10 cellular contexts compared by ENCODE assay signal in genomic region chr4:38154681-38155588, GRCh38.
DNase-seq lines count a peak whose midpoint lies in the region; ATAC-seq, FAIRE-seq and TF ChIP-seq lines count a peak whose summit lies in the region.
"Had no signal": no experiment of that assay in that cellular context is flagged by ENCODE, and none has a peak within 500 bp of the region (broad histone marks: within the 10 kb centered on the region; RNA-seq: fewer than 3 reads in every experiment).

No MANE protein-coding gene starts in this region.

- no peak for TF ChIP-seq RAD21 in HepG2 (CRISPR knock-in tag; IDR thresholded peaks at IDR 0.05)

- H3K4me1 ChIP-seq in right lobe of liver, result no peaks in the 10 kb centered on the region
- peaks cover 16% of the 10 kb centered on the region for H3K4me1 ChIP-seq in HepG2 (ENCODE audit: insufficient read depth, low read length)
- peaks cover 3 to 6% of the 10 kb centered on the region in 2 donors for H3K4me1 ChIP-seq in ascending aorta

- ATAC-seq in right lobe of liver, result peak; percentile 20 to 45 (median 32)
- no peak for ATAC-seq in HepG2

- H4K20me1 ChIP-seq in HepG2 (ENCODE audit: insufficient read depth, low read length), result no peaks in the 10 kb centered on the region

- no peak for TF ChIP-seq POLR2A in right lobe of liver (IDR thresholded peaks at IDR 0.05)
- TF ChIP-seq POLR2A in HepG2 (IDR thresholded peaks at IDR 0.05; ENCODE audit: insufficient read depth in 1 of 2, low read depth in 2 of 2, low read length in 2 of 2), result no peak

- no peak overlapping the region for H3K9ac ChIP-seq in HepG2 (ENCODE audit: insufficient read depth, low read depth, low read length)

- DNase-seq in right lobe of liver, result peak in 1 of 3 donors; percentile 33
- DNase-seq in HepG2 (ENCODE audit: low spot score), result no peak
- peak in 1 of 2 donors; percentile 62 for DNase-seq in ascending aorta (ENCODE audit: low spot score in 2 of 2)
- DNase-seq in medulla oblongata (ENCODE audit: extremely low spot score), result peak; percentile 37
- DNase-seq in NCI-H2107 treated with DMSO at 0.1 percent for 48 hours (lab: John Stamatoyannopoulos, UW; ENCODE audit: unreplicated experiment), result no peak
- no peak for DNase-seq in DMS114 treated with DMSO at 0.1 percent for 48 hours (lab: John Stamatoyannopoulos, UW; ENCODE audit: unreplicated experiment)
- no peak for DNase-seq in cerebellar nuclear complex (lab: John Stamatoyannopoulos, UW)
- no peak for DNase-seq in kidney glomerular epithelial cell (lab: John Stamatoyannopoulos, UW)
- DNase-seq: spleen had no signal

- H3K27ac ChIP-seq in right lobe of liver, result no peak overlapping the region
- no peak overlapping the region for H3K27ac ChIP-seq in HepG2 (ENCODE audit: extremely low read length, insufficient read depth, low read length)
- peak overlapping the region; percentile 34 to 36 for H3K27ac ChIP-seq in ascending aorta

- no peak for FAIRE-seq in HepG2 (lab: Jason Lieb, UNC)
- FAIRE-seq: colon had no signal

- TF ChIP-seq EP300 in HepG2 (IDR thresholded peaks at IDR 0.05; ENCODE audit: low read depth in 2 of 2, low read length in 2 of 2) (no peak), HepG2 (CRISPR knock-in tag; IDR thresholded peaks at IDR 0.05; ENCODE audit: borderline replicate concordance) (no peak)

- intact Hi-C loops in right lobe of liver (cut with DNase I) (no loop called here), HepG2 (cut with micrococcal nuclease; ENCODE audit: unreplicated experiment) (no loop called here), ascending aorta (cut with DNase I) (no loop called here)

- 81% methylated on average over 11 of the region's 17 CpGs for whole genome bisulfite sequencing in right lobe of liver (ENCODE audit: insufficient coverage, low coverage, low lambda C conversion rate, missing lambda C conversion rate)
- WGBS in HepG2 (ENCODE audit: low lambda C conversion rate), result 92% methylated on average over 15 of the region's 17 CpGs

- no TSS peak for BruUV-seq in HepG2 (replicated peaks; lab: Mats Ljungman, UMichigan)

- in situ Hi-C loops in HepG2 (cut with HindIII; ENCODE audit: extremely low pct_ligation_motif_present, low pct_unique_long_range_greater_than_20kb), result loop anchor here (5.0 kb wide), 1 partner anchor 78 kb away; no protein-coding TSS in a partner anchor

- H3K79me2 ChIP-seq in HepG2 (ENCODE audit: insufficient read depth, low read length), result no peaks in the 10 kb centered on the region

- H3K9me3 ChIP-seq in right lobe of liver, result no peaks in the 10 kb centered on the region
- no peaks in the 10 kb centered on the region for H3K9me3 ChIP-seq in HepG2 (ENCODE audit: low read length)
- H3K9me3 ChIP-seq in ascending aorta, result no peaks in the 10 kb centered on the region
- H3K9me3 ChIP-seq: spleen had no signal

- no peak overlapping the region for H2AFZ ChIP-seq in HepG2 (ENCODE audit: low read length)

- POLR2A ChIA-PET in HepG2 (lab: Yijun Ruan, JAX), result interaction anchor here (1.5 to 1.9 kb wide), 2 partner anchors 22 to 76 kb away, joined by 3 to 6 read pairs; no protein-coding TSS in a partner anchor

- H3K27me3 ChIP-seq in right lobe of liver (no peaks in the 10 kb centered on the region), HepG2 (ENCODE audit: control insufficient read depth in 1 of 2, insufficient read depth in 2 of 2, low read length in 2 of 2) (no peaks in the 10 kb centered on the region), ascending aorta (no peaks in the 10 kb centered on the region)
- H3K27me3 ChIP-seq: spleen had no signal

- CTCF ChIA-PET in HepG2 (lab: Yijun Ruan, JAX; ENCODE audit: low intra/inter-chr PET ratio, low total read pairs), result no interaction called here

- H3K4me3 ChIP-seq in right lobe of liver (no peak overlapping the region), HepG2 (replicated peaks in 1 of 3; ENCODE audit: insufficient read depth in 1 of 3, low read depth in 2 of 3, low read length in 3 of 3) (no peak overlapping the region), ascending aorta (no peak overlapping the region)
- H3K4me3 ChIP-seq: spleen had no signal

- TF ChIP-seq CTCF in right lobe of liver (IDR thresholded peaks at IDR 0.05) (no peak), HepG2 (CRISPR knock-in tag; IDR thresholded peaks at IDR 0.05) (no peak), ascending aorta (IDR thresholded peaks at IDR 0.05) (no peak)

- H3K4me2 ChIP-seq in HepG2 (ENCODE audit: low read depth, low read length), result no peak overlapping the region

- no peaks in the 10 kb centered on the region for H3K36me3 ChIP-seq in right lobe of liver
- H3K36me3 ChIP-seq in HepG2 (replicated peaks in 1 of 2; ENCODE audit: control insufficient read depth in 1 of 2, insufficient read depth in 2 of 2, low read length in 2 of 2), result no peaks in the 10 kb centered on the region
- no peaks in the 10 kb centered on the region for H3K36me3 ChIP-seq in ascending aorta
- H3K36me3 ChIP-seq: spleen had no signal

TF ChIP-seq in HepG2, 621 proteins besides CTCF, POLR2A, EP300 and RAD21:
- TF ChIP-seq PRMT3 (CRISPR knock-in tag; IDR thresholded peaks at IDR 0.05; ENCODE audit: borderline replicate concordance, low read depth), result no peak
- no peak for TF ChIP-seq ZFP91 (CRISPR knock-in tag; IDR thresholded peaks at IDR 0.05; ENCODE audit: borderline replicate concordance)
- TF ChIP-seq ZNF710 (CRISPR knock-in tag; IDR thresholded peaks at IDR 0.05; ENCODE audit: borderline replicate concordance), result no peak
- no peak for TF ChIP-seq TBX3 (IDR thresholded peaks at IDR 0.05; ENCODE audit: borderline replicate concordance)
- TF ChIP-seq RARA (CRISPR knock-in tag; IDR thresholded peaks at IDR 0.05), result no peak
- no peak for TF ChIP-seq ZNF614 (CRISPR knock-in tag; IDR thresholded peaks at IDR 0.05; ENCODE audit: borderline replicate concordance)
- TF ChIP-seq ZFP37 (CRISPR knock-in tag; IDR thresholded peaks at IDR 0.05; ENCODE audit: borderline replicate concordance), result no peak
- no peak for TF ChIP-seq MZF1 (CRISPR knock-in tag; IDR thresholded peaks at IDR 0.05; ENCODE audit: borderline replicate concordance)
- no peak for TF ChIP-seq TBX2 (CRISPR knock-in tag; IDR thresholded peaks at IDR 0.05; ENCODE audit: borderline replicate concordance)

Comparison
In these comparisons a context has a peak if more than half of its experiments do, and no peak if none do; other contexts are left out.
1. H3K27ac ChIP-seq: peak in ascending aorta (2 of 2); none in right lobe of liver (0 of 3) and HepG2 (single experiment).